28 cellular contexts compared by ENCODE assay signal in genomic region chr6:162229093-162229492, GRCh38.
"Had no signal": no experiment of that assay in that cellular context is flagged by ENCODE, and none has a peak within 500 bp of the region (broad histone marks: within the 10 kb centered on the region; RNA-seq: fewer than 3 reads in every experiment).

No MANE protein-coding gene starts in this region.

- ATAC-seq: stimulated activated effector memory CD8-positive, alpha-beta T cell treated with anti-CD3 and anti-CD28 coated beads, Interleukin-12 subunit alpha, Interleukin-12 subunit beta, amount 100 ng/mL, for 72 hours; stimulated activated memory B cell treated with anti-CD40 and anti-IgM and Interleukin-4, amounts not matched to agents 10 μg/mL and 1 μg/mL and 100 μg/mL, for 72 hours; stimulated activated naive B cell treated with anti-CD40 and anti-IgM and Interleukin-4, amounts not matched to agents 10 μg/mL and 1 μg/mL and 100 μg/mL, for 72 hours; stimulated activated naive CD8-positive, alpha-beta T cell treated with anti-CD3 and anti-CD28 coated beads, Interleukin-15, amount 100 ng/mL, for 72 hours; stimulated activated naive CD8-positive, alpha-beta T cell treated with anti-CD3 and anti-CD28 coated beads, Interleukin-15, Interleukin-2, amounts not matched to agents 100 U/mL and 50 U/mL, for 24 hours; upper lobe of right lung had no signal

- H3K4me3 Mint-ChIP-seq: stimulated activated effector memory CD8-positive, alpha-beta T cell treated with anti-CD3 and anti-CD28 coated beads, Interleukin-12 subunit alpha, Interleukin-12 subunit beta, amount 100 ng/mL, for 72 hours; stimulated activated memory B cell treated with anti-CD40 and anti-IgM and Interleukin-4, amounts not matched to agents 10 μg/mL and 1 μg/mL and 100 μg/mL, for 72 hours; stimulated activated naive B cell treated with anti-CD40 and anti-IgM and Interleukin-4, amounts not matched to agents 10 μg/mL and 1 μg/mL and 100 μg/mL, for 72 hours; stimulated activated naive CD8-positive, alpha-beta T cell treated with anti-CD3 and anti-CD28 coated beads, Interleukin-15, amount 100 ng/mL, for 72 hours; stimulated activated naive CD8-positive, alpha-beta T cell treated with anti-CD3 and anti-CD28 coated beads, Interleukin-15, Interleukin-2, amounts not matched to agents 100 ng/mL and 50 ng/mL, for 24 hours; type B pancreatic cell had no signal

- H3K36me3 Mint-ChIP-seq: stimulated activated effector memory CD8-positive, alpha-beta T cell treated with anti-CD3 and anti-CD28 coated beads, Interleukin-12 subunit alpha, Interleukin-12 subunit beta, amount 100 ng/mL, for 72 hours; stimulated activated memory B cell treated with anti-CD40 and anti-IgM and Interleukin-4, amounts not matched to agents 10 μg/mL and 1 μg/mL and 100 μg/mL, for 72 hours; stimulated activated naive B cell treated with anti-CD40 and anti-IgM and Interleukin-4, amounts not matched to agents 10 μg/mL and 1 μg/mL and 100 μg/mL, for 72 hours; type B pancreatic cell had no signal

- H3K9me3 Mint-ChIP-seq: stimulated activated memory B cell treated with anti-CD40 and anti-IgM and Interleukin-4, amounts not matched to agents 10 μg/mL and 1 μg/mL and 100 μg/mL, for 72 hours; type B pancreatic cell had no signal

- H3K4me1 Mint-ChIP-seq: stimulated activated effector memory CD8-positive, alpha-beta T cell treated with anti-CD3 and anti-CD28 coated beads, Interleukin-12 subunit alpha, Interleukin-12 subunit beta, amount 100 ng/mL, for 72 hours; stimulated activated memory B cell treated with anti-CD40 and anti-IgM and Interleukin-4, amounts not matched to agents 10 μg/mL and 1 μg/mL and 100 μg/mL, for 72 hours; stimulated activated naive B cell treated with anti-CD40 and anti-IgM and Interleukin-4, amounts not matched to agents 10 μg/mL and 1 μg/mL and 100 μg/mL, for 72 hours; stimulated activated naive CD8-positive, alpha-beta T cell treated with anti-CD3 and anti-CD28 coated beads, Interleukin-15, amount 100 ng/mL, for 72 hours had no signal

- H3K27ac Mint-ChIP-seq: stimulated activated effector memory CD8-positive, alpha-beta T cell treated with anti-CD3 and anti-CD28 coated beads, Interleukin-12 subunit alpha, Interleukin-12 subunit beta, amount 100 ng/mL, for 72 hours; stimulated activated memory B cell treated with anti-CD40 and anti-IgM and Interleukin-4, amounts not matched to agents 10 μg/mL and 1 μg/mL and 100 μg/mL, for 72 hours; stimulated activated naive B cell treated with anti-CD40 and anti-IgM and Interleukin-4, amounts not matched to agents 10 μg/mL and 1 μg/mL and 100 μg/mL, for 72 hours; stimulated activated naive CD8-positive, alpha-beta T cell treated with anti-CD3 and anti-CD28 coated beads, Interleukin-15, amount 100 ng/mL, for 72 hours; stimulated activated naive CD8-positive, alpha-beta T cell treated with anti-CD3 and anti-CD28 coated beads, Interleukin-15, Interleukin-2, amounts not matched to agents 100 ng/mL and 50 ng/mL, for 24 hours; type B pancreatic cell had no signal

- H3K27me3 Mint-ChIP-seq: stimulated activated memory B cell treated with anti-CD40 and anti-IgM and Interleukin-4, amounts not matched to agents 10 μg/mL and 1 μg/mL and 100 μg/mL, for 72 hours; stimulated activated naive B cell treated with anti-CD40 and anti-IgM and Interleukin-4, amounts not matched to agents 10 μg/mL and 1 μg/mL and 100 μg/mL, for 72 hours; stimulated activated naive CD8-positive, alpha-beta T cell treated with anti-CD3 and anti-CD28 coated beads, Interleukin-15, amount 100 ng/mL, for 72 hours; stimulated activated naive CD8-positive, alpha-beta T cell treated with anti-CD3 and anti-CD28 coated beads, Interleukin-15, Interleukin-2, amounts not matched to agents 100 ng/mL and 50 ng/mL, for 24 hours; type B pancreatic cell had no signal

- H3K27ac ChIP-seq: stomach, suprapubic skin, testis, thoracic aorta, thyroid gland, tibial artery, tibial nerve, transverse colon, upper lobe of left lung, upper lobe of right lung, uterus, vagina had no signal

- DNase-seq: stimulated activated CD4-positive, alpha-beta T cell treated with anti-CD3 and anti-CD28 coated beads, Interleukin-2, amount 100 ng/mL, for 48 hours; stimulated activated CD4-positive, alpha-beta T cell treated with anti-CD3 and anti-CD28 coated beads, Interleukin-4, amount 100 ng/mL, for 1 hour; stimulated activated CD4-positive, alpha-beta T cell treated with anti-CD3 and anti-CD28 coated beads, Interleukin-4, amount 100 ng/mL, for 24 hours; stimulated activated CD4-positive, alpha-beta T cell treated with anti-CD3 and anti-CD28 coated beads, Interleukin-4, amount 100 ng/mL, for 4 hours; stimulated activated CD8-positive, alpha-beta memory T cell treated with anti-CD3 and anti-CD28 coated beads, Interleukin-4, amount 100 ng/mL, for 48 hours; stimulated activated naive B cell treated with anti-CD40 and anti-IgM and Interleukin-4, amounts not matched to agents 10 μg/mL and 1 μg/mL and 100 μg/mL, for 72 hours; stimulated activated naive CD4-positive, alpha-beta T cell; stimulated activated naive CD4-positive, alpha-beta T cell treated with Interleukin-2 at 50 U/mL for 16 hours; stimulated activated naive CD8-positive, alpha-beta T cell treated with anti-CD3 and anti-CD28 coated beads, Interleukin-15, amount 100 ng/mL, for 72 hours; stimulated activated naive CD8-positive, alpha-beta T cell treated with anti-CD3 and anti-CD28 coated beads, Interleukin-15, Interleukin-2, amounts not matched to agents 100 U/mL and 50 U/mL, for 24 hours; stomach; substantia nigra; testis; thyroid gland; tibial artery; transverse colon; trophoblast cell; upper lobe of left lung; upper lobe of right lung; uterus had no signal
